22 cellular contexts compared by ENCODE assay signal in genomic region chr5:1133108-1133507, GRCh38.
"Had no signal": no experiment of that assay in that cellular context is flagged by ENCODE, and none has a peak within 500 bp of the region (broad histone marks: within the 10 kb centered on the region; RNA-seq: fewer than 3 reads in every experiment).

No MANE protein-coding gene starts in this region.

- ATAC-seq: activated CD4-positive, alpha-beta T cell treated with anti-CD3 and anti-CD28 coated beads for 36 hours; activated CD8-positive, alpha-beta memory T cell treated with anti-CD3 and anti-CD28 coated beads, Interleukin-2, amount 10 ng/mL, durations not matched to agents 7 days and 5 days; foreskin keratinocyte; mucosa of descending colon; naive thymus-derived CD4-positive, alpha-beta T cell; pancreas; sciatic nerve had no signal

- H3K4me1 ChIP-seq: foreskin keratinocyte had no signal

- H3K27ac ChIP-seq: brain microvascular endothelial cell, foreskin keratinocyte, neural progenitor cell, pancreas, tibial artery had no signal

- H3K9me3 Mint-ChIP-seq: activated naive CD4-positive, alpha-beta T cell treated with anti-CD3 and anti-CD28 coated beads for 36 hours; activated T-helper 2 cell treated with anti-CD3 and anti-CD28 coated beads, Interferon-gamma antibody, Interleukin-2, Interleukin-4, amounts not matched to agents 10 μg/mL and 5 μg/mL and 100 μg/mL, durations not matched to agents 14 hours and 24 hours and 36 hours; memory B cell had no signal

- H3K4me3 ChIP-seq: heart left ventricle, mucosa of descending colon, neural progenitor cell, pancreas, tibial artery had no signal

- H3K36me3 ChIP-seq: brain microvascular endothelial cell, heart left ventricle, neural progenitor cell, pancreas, tibial artery had no signal

- H3K9me3 ChIP-seq: heart left ventricle, mucosa of descending colon, pancreas, tibial artery had no signal

- FAIRE-seq: colon, pancreas, urothelium cell line had no signal

- H3K27ac Mint-ChIP-seq: activated CD4-positive, alpha-beta T cell treated with anti-CD3 and anti-CD28 coated beads for 36 hours; activated CD8-positive, alpha-beta memory T cell treated with anti-CD3 and anti-CD28 coated beads, Interleukin-2, amount 10 ng/mL, durations not matched to agents 7 days and 5 days; activated naive CD4-positive, alpha-beta T cell treated with anti-CD3 and anti-CD28 coated beads for 36 hours; activated T-helper 2 cell treated with anti-CD3 and anti-CD28 coated beads, Interferon-gamma antibody, Interleukin-2, Interleukin-4, amounts not matched to agents 10 μg/mL and 5 μg/mL and 100 μg/mL, durations not matched to agents 14 hours and 24 hours and 36 hours had no signal

- DNase-seq: activated CD4-positive, alpha-beta T cell treated with anti-CD3 and anti-CD28 coated beads for 36 hours; activated CD4-positive, alpha-beta T cell treated with anti-CD3 and anti-CD28 coated beads, Interleukin-2, amount 50 U/mL, for 48 hours; activated CD8-positive, alpha-beta memory T cell treated with anti-CD3 and anti-CD28 coated beads, Interleukin-2, amount 10 ng/mL, durations not matched to agents 7 days and 5 days; activated naive CD4-positive, alpha-beta T cell treated with anti-CD3 and anti-CD28 coated beads for 36 hours; activated T-cell treated with anti-CD3 and anti-CD28 coated beads, Interleukin-2, amount 50 U/mL, for 1 hour; aorta; brain microvascular endothelial cell; central memory CD4-positive, alpha-beta T cell; foreskin keratinocyte; mucosa of descending colon; naive thymus-derived CD4-positive, alpha-beta T cell; stimulated activated CD4-positive, alpha-beta T cell treated with anti-CD3 and anti-CD28 coated beads, Interleukin-4, amount 100 ng/mL, for 4 hours; stimulated activated naive CD4-positive, alpha-beta T cell; tibial artery had no signal

- H3K9ac ChIP-seq: neural progenitor cell had no signal

- H3K4me1 Mint-ChIP-seq: activated CD4-positive, alpha-beta T cell treated with anti-CD3 and anti-CD28 coated beads for 36 hours; activated CD8-positive, alpha-beta memory T cell treated with anti-CD3 and anti-CD28 coated beads, Interleukin-2, amount 10 ng/mL, durations not matched to agents 7 days and 5 days had no signal

- H3K36me3 Mint-ChIP-seq: activated CD8-positive, alpha-beta memory T cell treated with anti-CD3 and anti-CD28 coated beads, Interleukin-2, amount 10 ng/mL, durations not matched to agents 7 days and 5 days; memory B cell; neural progenitor cell had no signal

- H3K27me3 ChIP-seq: heart left ventricle, neural progenitor cell, pancreas had no signal

- H3K4me3 Mint-ChIP-seq: activated CD4-positive, alpha-beta T cell treated with anti-CD3 and anti-CD28 coated beads for 36 hours; activated CD8-positive, alpha-beta memory T cell treated with anti-CD3 and anti-CD28 coated beads, Interleukin-2, amount 10 ng/mL, durations not matched to agents 7 days and 5 days; activated naive CD4-positive, alpha-beta T cell treated with anti-CD3 and anti-CD28 coated beads for 36 hours; memory B cell; naive thymus-derived CD4-positive, alpha-beta T cell; neural progenitor cell had no signal

- H3K27me3 Mint-ChIP-seq: activated CD4-positive, alpha-beta T cell treated with anti-CD3 and anti-CD28 coated beads for 36 hours; activated CD8-positive, alpha-beta memory T cell treated with anti-CD3 and anti-CD28 coated beads, Interleukin-2, amount 10 ng/mL, durations not matched to agents 7 days and 5 days had no signal

- H3K4me2 ChIP-seq: neural progenitor cell had no signal
